Comparison of ENCODE assay signal across 12 cellular contexts in the genomic region with DNA sequence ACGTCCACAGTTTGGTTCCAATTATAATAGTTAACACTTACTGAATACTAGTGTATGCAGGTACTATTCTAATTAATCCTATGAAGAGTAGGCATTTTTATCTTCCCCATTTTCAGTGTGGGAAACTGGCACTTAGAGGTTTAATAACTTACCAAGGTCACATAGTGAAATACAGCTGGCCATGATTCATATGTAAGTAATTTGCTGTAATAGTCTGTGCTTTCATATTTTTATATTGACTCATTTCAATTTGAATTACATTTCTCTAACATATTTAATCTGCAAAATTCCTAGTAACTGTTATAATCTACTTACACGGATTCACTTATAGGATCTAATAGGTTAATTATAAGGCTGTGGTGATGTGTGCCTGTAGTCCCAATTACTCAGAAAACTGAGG. TPM values are rescaled to one million over a fixed set of nuclear protein-coding genes. Genes with fewer than 3 reads are reported as not detected.
A peak's percentile ranks its signal among the peaks of the same experiment; 100 is the strongest.
DNase-seq lines count a peak whose midpoint lies in the region; ATAC-seq, FAIRE-seq and TF ChIP-seq lines count a peak whose summit lies in the region.
"Had no signal": no experiment of that assay in that cellular context is flagged by ENCODE, and none has a peak within 500 bp of the region (broad histone marks: within the 10 kb centered on the region; RNA-seq: fewer than 3 reads in every experiment).

No MANE protein-coding gene starts in this region.

- peak overlapping the region; percentile 58 for H3K4me2 ChIP-seq in astrocyte (ENCODE audit: low read length)
- H3K4me2 ChIP-seq: GM23338 had no signal

- no peak overlapping the region for H3K4me3 ChIP-seq in astrocyte (ENCODE audit: insufficient read depth, low read depth, low read length)
- H3K4me3 ChIP-seq in stomach: no peak overlapping the region
- H3K4me3 ChIP-seq: GM23338 had no signal

- H3K4me3 Mint-ChIP-seq in astrocyte (ENCODE audit: unreplicated experiment): no peak overlapping the region
- H3K4me3 Mint-ChIP-seq: activated CD8-positive, alpha-beta T cell treated with anti-CD3 and anti-CD28 coated beads, Interleukin-2, amount 10 ng/mL, durations not matched to agents 7 days and 5 days; GM23338 had no signal

- H3K36me3 ChIP-seq in astrocyte (ENCODE audit: insufficient read depth, low read length): peaks cover 56% of the 10 kb centered on the region
- H3K36me3 ChIP-seq in stomach: peaks cover 32 to 100% (median 99%) of the 10 kb centered on the region in 4 donors

- FAIRE-seq in astrocyte (lab: Jason Lieb, UNC): peak; percentile 49

- H3K27me3 ChIP-seq in astrocyte (ENCODE audit: insufficient read depth, low read length) (no peaks in the 10 kb centered on the region), stomach (no peaks in the 10 kb centered on the region)

- H3K27ac ChIP-seq in astrocyte (ENCODE audit: low read depth, low read length) (peak overlapping the region; percentile 90), stomach (peak overlapping the region in 3 of 5 donors; percentile 2 to 30 (median 18))

- DNase-seq in HPDE6-E6E7 (ENCODE audit: extremely low spot score) (peak; percentile 7), astrocyte (ENCODE audit: low read depth) (peak; percentile 89), glomerular endothelial cell (ENCODE audit: extremely low read depth, low read depth, low spot score) (peak; percentile 47), stomach (no peak), superior temporal gyrus (ENCODE audit: extremely low spot score) (no peak), NCI-H510A treated with DMSO at 0.1 percent for 48 hours (lab: John Stamatoyannopoulos, UW) (no peak), inferior parietal cortex (ENCODE audit: extremely low spot score) (no peak)
- DNase-seq: activated CD8-positive, alpha-beta T cell treated with anti-CD3 and anti-CD28 coated beads, Interleukin-2, amount 10 ng/mL, durations not matched to agents 7 days and 5 days; NCI-H748 treated with DMSO at 0.1 percent for 48 hours; T-helper 1 cell had no signal

- TF ChIP-seq EP300 in stomach (IDR thresholded peaks at IDR 0.05): no peak

- peaks cover 10% of the 10 kb centered on the region for H3K36me3 Mint-ChIP-seq in astrocyte (ENCODE audit: low read depth, unreplicated experiment)

- H3K27me3 Mint-ChIP-seq in astrocyte (ENCODE audit: low read depth, unreplicated experiment): no peaks in the 10 kb centered on the region

- TF ChIP-seq POLR2A in stomach (IDR thresholded peaks at IDR 0.05): no peak

- ATAC-seq in HG03378 (IDR thresholded peaks at IDR 0.05; ENCODE audit: unreplicated experiment): no peak
- ATAC-seq: activated CD8-positive, alpha-beta T cell treated with anti-CD3 and anti-CD28 coated beads, Interleukin-2, amount 10 ng/mL, durations not matched to agents 7 days and 5 days; GM23338 had no signal

- H3K9me3 Mint-ChIP-seq in astrocyte (ENCODE audit: unreplicated experiment): no peaks in the 10 kb centered on the region
- H3K9me3 Mint-ChIP-seq: GM23338 had no signal

- 64 to 78% (median 71%) methylated on average over 2 of the region's 2 CpGs for WGBS in stomach, 5 donors

- intact Hi-C loops in stomach (cut with DNase I; ENCODE audit: low total_unique reads): no loop called here

- H3K4me1 Mint-ChIP-seq in astrocyte (ENCODE audit: low read depth, unreplicated experiment): peaks cover 36% of the 10 kb centered on the region
- H3K4me1 Mint-ChIP-seq: GM23338 had no signal

- peaks cover 24% of the 10 kb centered on the region for H3K79me2 ChIP-seq in astrocyte (ENCODE audit: insufficient read depth, low read length)

- H3K4me1 ChIP-seq in astrocyte (ENCODE audit: insufficient read depth, low read length) (peaks cover 30% of the 10 kb centered on the region), stomach (peaks cover 0 to 51% (median 15%) of the 10 kb centered on the region in 4 donors)

- TF ChIP-seq CTCF in astrocyte (IDR thresholded peaks at IDR 0.05; ENCODE audit: insufficient read depth, low read depth, low read length) (no peak), stomach (IDR thresholded peaks at IDR 0.05) (no peak)

- H3K27ac Mint-ChIP-seq in astrocyte (ENCODE audit: unreplicated experiment): peak overlapping the region; percentile 94
- H3K27ac Mint-ChIP-seq: activated CD8-positive, alpha-beta T cell treated with anti-CD3 and anti-CD28 coated beads, Interleukin-2, amount 10 ng/mL, durations not matched to agents 7 days and 5 days; GM23338 had no signal

- H2AFZ ChIP-seq in astrocyte (ENCODE audit: low read depth, low read length): no peak overlapping the region
- H2AFZ ChIP-seq: GM23338 had no signal

- H3K9ac ChIP-seq in astrocyte (ENCODE audit: low read length): peak overlapping the region; percentile 70

- no peaks in the 10 kb centered on the region for H4K20me1 ChIP-seq in astrocyte (ENCODE audit: insufficient read depth, low read length)

- no peaks in the 10 kb centered on the region for H3K9me3 ChIP-seq in astrocyte (ENCODE audit: insufficient read depth, low read depth, low read length)
- no peaks in the 10 kb centered on the region for H3K9me3 ChIP-seq in stomach

RNA-seq across cellular contexts. Expression of a gene that starts 19.4 kb away (rescaled TPM):
- 30.5 and 31.6 TPM in 2 replicates for total RNA-seq in astrocyte
- total RNA-seq in glomerular endothelial cell: 55.9 and 76.4 TPM in 2 replicates
- total RNA-seq in stomach: 100 to 1,000 TPM in 4 of 5 donors, 10 to 100 TPM in 1; 84.0 to 219 (median 180) TPM
- polyA plus RNA-seq in stomach: 10 to 100 TPM; 30.4 to 46.9 (median 32.8) TPM

Comparison
In these comparisons a context has a peak if more than half of its experiments do, and no peak if none do; other contexts are left out.
1. DNase-seq: peak in HPDE6-E6E7 (single experiment), astrocyte (single experiment) and glomerular endothelial cell (single experiment); none in stomach (single experiment), superior temporal gyrus (single experiment), NCI-H510A treated with DMSO at 0.1 percent for 48 hours (single experiment) and inferior parietal cortex (single experiment).